In the genomic region with DNA sequence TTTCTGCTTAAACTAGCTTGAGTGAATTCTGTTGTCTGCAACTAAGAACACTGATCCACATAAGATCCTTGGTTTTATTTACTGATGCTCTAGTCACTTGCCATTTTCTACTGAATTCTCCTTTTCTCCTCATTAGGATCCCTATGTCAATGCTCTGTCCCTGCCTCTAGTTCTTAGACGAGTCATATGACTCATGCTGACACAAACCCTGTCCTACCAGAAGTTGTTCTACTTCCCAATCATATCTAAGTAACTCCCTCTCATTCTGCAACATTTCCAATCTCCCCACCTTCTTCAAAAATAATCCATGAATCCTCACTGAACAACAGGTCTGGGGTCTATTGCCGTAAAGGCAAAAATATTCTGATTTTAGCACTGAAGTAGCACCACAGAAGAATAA, we compare ENCODE assay signal across 26 cellular contexts. TPM values are rescaled to one million over a fixed set of nuclear protein-coding genes. Genes with fewer than 3 reads are reported as not detected.
"Had no signal": no experiment of that assay in that cellular context is flagged by ENCODE, and none has a peak within 500 bp of the region (broad histone marks: within the 10 kb centered on the region; RNA-seq: fewer than 3 reads in every experiment).

No MANE protein-coding gene starts in this region.

- DNase-seq: activated CD4-positive, alpha-beta T cell treated with anti-CD3 and anti-CD28 coated beads for 48 hours; activated CD4-positive, alpha-beta T cell treated with anti-CD3 and anti-CD28 coated beads, Interleukin-2, amount 50 U/mL, for 48 hours; activated CD8-positive, alpha-beta memory T cell treated with anti-CD3 and anti-CD28 coated beads for 24 hours; activated effector memory CD4-positive, alpha-beta T cell treated with Interleukin-2 at 50 U/mL for 16 hours; activated naive CD4-positive, alpha-beta T cell treated with Interleukin-2 at 50 U/mL for 16 hours; caudate nucleus; left colon; naive B cell; ovary; right lobe of liver; stimulated activated CD4-positive, alpha-beta T cell treated with anti-CD3 and anti-CD28 coated beads, Interleukin-2, amount 100 ng/mL, for 48 hours; stimulated activated naive CD4-positive, alpha-beta T cell treated with Interleukin-2 at 50 U/mL for 16 hours; WERI-Rb-1 had no signal

- ATAC-seq: activated CD4-positive, CD25-positive, alpha-beta regulatory T cell treated with anti-CD3 and anti-CD28 coated beads, Interleukin-2, amount 50 U/mL, for 24 hours; gastroesophageal sphincter; left colon; right lobe of liver had no signal

RNA-seq across cellular contexts. Expression of gene DMRT1, which starts 47.1 kb away (rescaled TPM):
- total RNA-seq: ascending aorta, chondrocyte, epithelial cell of proximal tubule, gastroesophageal sphincter, hepatocyte, left colon, liver, mesothelial cell of epicardium, ovary, progenitor cell of endocrine pancreas, renal cortical epithelial cell, right lobe of liver, skeletal muscle tissue, tibial nerve, ureter had no signal
